In genomic region chr22:18031670-18032454, GRCh38 we compare ENCODE assay signal across 10 cellular contexts. TPM values are rescaled to one million over a fixed set of nuclear protein-coding genes. Genes with fewer than 3 reads are reported as not detected.
DNase-seq lines count a peak whose midpoint lies in the region; ATAC-seq and TF ChIP-seq lines count a peak whose summit lies in the region.
"Had no signal": no experiment of that assay in that cellular context is flagged by ENCODE, and none has a peak within 500 bp of the region (broad histone marks: within the 10 kb centered on the region; RNA-seq: fewer than 3 reads in every experiment).

No MANE protein-coding gene starts in this region.

- POLR2A ChIA-PET in PC-3 (lab: Charles Lee; ENCODE audit: unreplicated experiment), result interaction anchor here (0.6 kb wide), 2 partner anchors 44 to 46 kb away, joined by 3 to 7 read pairs; partner anchors contain the start of gene PEX26

- CTCF ChIA-PET in PC-3 (lab: Charles Lee), result interaction anchor here (0.6 to 1.0 kb wide), 2 partner anchors 113 to 202 kb away, joined by 3 to 6 read pairs; no protein-coding TSS in a partner anchor

- no peak for TF ChIP-seq POLR2A in esophagus muscularis mucosa (IDR thresholded peaks at IDR 0.05; ENCODE audit: low read depth)
- no peak for TF ChIP-seq POLR2A in sigmoid colon (IDR thresholded peaks at IDR 0.05)

- peak overlapping the region; percentile 75 for H3K9ac ChIP-seq in PC-3 (ENCODE audit: low read length)

- H3K27me3 ChIP-seq in PC-3 (ENCODE audit: low read length) (no peaks in the 10 kb centered on the region), esophagus muscularis mucosa (no peaks in the 10 kb centered on the region), sigmoid colon (no peaks in the 10 kb centered on the region)
- H3K27me3 ChIP-seq: thyroid gland had no signal

- intact Hi-C loops in PC-3 (cut with micrococcal nuclease) (loop anchor here (2.0 kb wide), 1 partner anchor 45 kb away; the partner anchor contains the start of gene PEX26), esophagus muscularis mucosa (cut with DNase I) (loop anchor here (5.0 kb wide), 1 partner anchor 35 kb away; no protein-coding TSS in a partner anchor), sigmoid colon (cut with DNase I) (no loop called here)

- H3K9me3 ChIP-seq in PC-3 (ENCODE audit: low read length), result no peaks in the 10 kb centered on the region
- no peaks in the 10 kb centered on the region for H3K9me3 ChIP-seq in esophagus muscularis mucosa
- H3K9me3 ChIP-seq in sigmoid colon, result no peaks in the 10 kb centered on the region
- H3K9me3 ChIP-seq: thyroid gland had no signal

- ATAC-seq in PC-3 (peak; percentile 82), GM21723 (IDR thresholded peaks at IDR 0.05; ENCODE audit: unreplicated experiment) (no peak)

- H3F3A ChIP-seq in PC-3 (ENCODE audit: low read length, unreplicated experiment), result peaks cover 17% of the 10 kb centered on the region

- H3K36me3 ChIP-seq in PC-3 (ENCODE audit: low read depth, low read length) (no peaks in the 10 kb centered on the region), esophagus muscularis mucosa (no peaks in the 10 kb centered on the region), sigmoid colon (no peaks in the 10 kb centered on the region)
- H3K36me3 ChIP-seq: thyroid gland had no signal

- H3K27ac ChIP-seq in PC-3 (ENCODE audit: low read length) (peak overlapping the region; percentile 97), esophagus muscularis mucosa (replicated peaks in 1 of 4) (peak overlapping the region; percentile 78 to 83 (median 81)), sigmoid colon (peak overlapping the region; percentile 73 to 91 (median 82))
- H3K27ac ChIP-seq: HL-60, thyroid gland had no signal

- H3K4me1 ChIP-seq in PC-3 (ENCODE audit: insufficient read depth, low read length) (peaks cover 49% of the 10 kb centered on the region), esophagus muscularis mucosa (peaks cover 19 to 36% (median 35%) of the 10 kb centered on the region in 4 donors), sigmoid colon (peaks cover 0 to 42% (median 32%) of the 10 kb centered on the region in 4 donors)
- H3K4me1 ChIP-seq: thyroid gland had no signal

- peak overlapping the region; percentile 61 for H3K4me3 ChIP-seq in PC-3 (ENCODE audit: low read length)
- no peak overlapping the region for H3K4me3 ChIP-seq in esophagus muscularis mucosa
- no peak overlapping the region for H3K4me3 ChIP-seq in sigmoid colon
- H3K4me3 ChIP-seq: thyroid gland had no signal

- peak overlapping the region; percentile 86 for H3K4me2 ChIP-seq in PC-3 (ENCODE audit: low read length)

- 63% methylated on average over 11 of the region's 11 CpGs for WGBS in esophagus muscularis mucosa
- WGBS in sigmoid colon, 2 donors, result 79 to 84% methylated on average over 11 of the region's 11 CpGs

- no peak for TF ChIP-seq EP300 in esophagus muscularis mucosa (IDR thresholded peaks at IDR 0.05)
- peak in 1 of 4 donors; percentile 77 for TF ChIP-seq EP300 in sigmoid colon (IDR thresholded peaks at IDR 0.05)

- TF ChIP-seq CTCF in PC-3 (conservative IDR thresholded peaks at IDR 0.05; ENCODE audit: low read depth, low read length) (no peak), esophagus muscularis mucosa (IDR thresholded peaks at IDR 0.05) (no peak), sigmoid colon (IDR thresholded peaks at IDR 0.05) (no peak)

- H4K20me1 ChIP-seq in PC-3 (ENCODE audit: low read length), result no peaks in the 10 kb centered on the region

- BruUV-seq in PC-3 (replicated peaks; lab: Mats Ljungman, UMichigan), result TSS peak; percentile 92

- DNase-seq in GM03348 (ENCODE audit: low spot score) (peak; percentile 79), PC-3 (peak; percentile 95), esophagus muscularis mucosa (ENCODE audit: extremely low spot score) (no peak), sigmoid colon (peak; percentile 85), NCI-H82 (lab: John Stamatoyannopoulos, UW) (no peak), iPS-NIHi11 (ENCODE audit: low spot score) (no peak)
- no peak for DNase-seq in activated effector memory CD4-positive, alpha-beta T cell treated with anti-CD3 and anti-CD28 coated beads, Interleukin-2, amount 50 U/mL, for 16 hours

- H3K79me2 ChIP-seq in PC-3 (ENCODE audit: low read length), result no peaks in the 10 kb centered on the region

- peak overlapping the region; percentile 16; the same call in 1 of the 2 replicates for H2AFZ ChIP-seq in PC-3 (ENCODE audit: low read length)

- H3K9me2 ChIP-seq in PC-3 (replicated peaks; ENCODE audit: low read length), result no peaks in the 10 kb centered on the region

RNA-seq across cellular contexts. Expression of gene MICAL3, which starts 7.5 kb away (rescaled TPM):
- total RNA-seq in PC-3 (2014; rRNA removed) (23.7 and 27.8 TPM in 2 replicates), esophagus muscularis mucosa (10 to 100 TPM; 35.1 to 91.8 (median 67.8) TPM), sigmoid colon (10 to 100 TPM; 26.3 to 94.2 (median 45.0) TPM)
- 10 to 100 TPM in 2 of 3 donors, 1 to 10 TPM in 1; 9.6 to 36.3 (median 16.9) TPM for polyA plus RNA-seq in sigmoid colon

RNA-seq across cellular contexts. Expression of gene PEX26, which starts 45.9 kb away (rescaled TPM):
- total RNA-seq in PC-3 (2014; rRNA removed), result 30.6 and 51.3 TPM in 2 replicates
- total RNA-seq in esophagus muscularis mucosa, result 10 to 100 TPM; 19.7 to 54.2 (median 33.6) TPM
- 10 to 100 TPM; 13.3 to 21.3 (median 17.7) TPM for total RNA-seq in sigmoid colon
- 100 to 1,000 TPM in 1 of 3 donors, 10 to 100 TPM in 2; 45.0 to 124 (median 85.1) TPM for polyA plus RNA-seq in sigmoid colon

Comparison
In these comparisons a context has a peak if more than half of its experiments do, and no peak if none do; other contexts are left out.
1. DNase-seq: peak in GM03348 (single experiment), PC-3 (single experiment) and sigmoid colon (single experiment); none in esophagus muscularis mucosa (single experiment), NCI-H82 (single experiment), iPS-NIHi11 (single experiment) and activated effector memory CD4-positive, alpha-beta T cell treated with anti-CD3 and anti-CD28 coated beads, Interleukin-2, amount 50 U/mL, for 16 hours (single experiment).
2. Peak in every context shown above with its lines, with median percentiles within 50 percentile points of each other: H3K27ac ChIP-seq.